In genomic region chr20:2692886-2693285, GRCh38 we compare ENCODE assay signal across 10 cellular contexts. TPM values are rescaled to one million over a fixed set of nuclear protein-coding genes. Genes with fewer than 3 reads are reported as not detected.
DNase-seq lines count a peak whose midpoint lies in the region; ATAC-seq and TF ChIP-seq lines count a peak whose summit lies in the region.
"Had no signal": no experiment of that assay in that cellular context is flagged by ENCODE, and none has a peak within 500 bp of the region (broad histone marks: within the 10 kb centered on the region; RNA-seq: fewer than 3 reads in every experiment).

No MANE protein-coding gene starts in this region.

- H3K4me3 ChIP-seq in AG04449 (ENCODE audit: low read depth, low read length): peak overlapping the region; percentile 44
- H3K4me3 ChIP-seq in Caco-2 (ENCODE audit: low read depth, low read length): peak overlapping the region; percentile 48

- H3K4me1 ChIP-seq in Caco-2: peaks cover 6% of the 10 kb centered on the region
- H3K4me1 ChIP-seq: testis had no signal

- ATAC-seq in activated CD8-positive, alpha-beta T cell treated with anti-CD3 and anti-CD28 coated beads for 36 hours: peak; percentile 2
- peak; percentile 17 for ATAC-seq in left lobe of liver
- no peak for ATAC-seq in HG02852 (IDR thresholded peaks at IDR 0.05; ENCODE audit: unreplicated experiment)
- ATAC-seq in HG03280 (IDR thresholded peaks at IDR 0.05; ENCODE audit: unreplicated experiment): no peak

- BruUV-seq in Caco-2 (replicated peaks; lab: Mats Ljungman, UMichigan): no TSS peak
- BruUV-seq in Calu3 (replicated peaks; lab: Mats Ljungman, UMichigan): no TSS peak

- no peaks in the 10 kb centered on the region for H3K9me3 ChIP-seq in Caco-2
- H3K9me3 ChIP-seq: testis had no signal

- CTCF ChIA-PET in AG04449 (lab: Yijun Ruan, JAX) (interaction anchor here (1.0 to 3.8 kb wide), 4 partner anchors 11 to 60 kb away, joined by 4 to 16 read pairs (median 6); no protein-coding TSS in a partner anchor), Caco-2 (lab: Charles Lee) (interaction anchor here (0.6 to 1.1 kb wide), 2 partner anchors 41 to 1295 kb away, joined by 3 to 6 read pairs; no protein-coding TSS in a partner anchor), Calu3 (lab: Charles Lee) (no interaction called here)
- CTCF ChIA-PET in activated CD8-positive, alpha-beta T cell treated with anti-CD3 and anti-CD28 coated beads for 36 hours (lab: Charles Lee): interaction anchor here (2.2 to 9.7 kb wide), 2 partner anchors 49 to 60 kb away, joined by 11 to 110 read pairs; no protein-coding TSS in a partner anchor

- intact Hi-C loops in Caco-2 (cut with micrococcal nuclease; ENCODE audit: unreplicated experiment) (no loop called here), Calu3 (cut with micrococcal nuclease; ENCODE audit: unreplicated experiment) (no loop called here)
- intact Hi-C loops in activated CD8-positive, alpha-beta T cell treated with anti-CD3 and anti-CD28 coated beads for 36 hours (cut with micrococcal nuclease): no loop called here

- POLR2A ChIA-PET in AG04449 (lab: Yijun Ruan, JAX) (no interaction called here), Caco-2 (lab: Charles Lee) (interaction anchor here (0.6 to 1.0 kb wide), 2 partner anchors 41 to 85 kb away, joined by 3 to 16 read pairs; partner anchors contain the start of gene NOP56)
- POLR2A ChIA-PET in activated CD8-positive, alpha-beta T cell treated with anti-CD3 and anti-CD28 coated beads for 36 hours (lab: Charles Lee): interaction anchor here (2.0 kb wide), 1 partner anchor 49 kb away, joined by 5 read pairs; no protein-coding TSS in a partner anchor

- H3K9me3 Mint-ChIP-seq in Caco-2 (ENCODE audit: unreplicated experiment) (no peaks in the 10 kb centered on the region), Calu3 (ENCODE audit: low read depth, unreplicated experiment) (no peaks in the 10 kb centered on the region)
- H3K9me3 Mint-ChIP-seq in activated CD8-positive, alpha-beta T cell treated with anti-CD3 and anti-CD28 coated beads for 36 hours: peaks cover 2% of the 10 kb centered on the region

- H3K4me3 Mint-ChIP-seq in Caco-2 (ENCODE audit: unreplicated experiment) (peak overlapping the region; percentile 8), Calu3 (ENCODE audit: low read depth, unreplicated experiment) (no peak overlapping the region)
- H3K4me3 Mint-ChIP-seq in activated CD8-positive, alpha-beta T cell treated with anti-CD3 and anti-CD28 coated beads for 36 hours: no peak overlapping the region

- TF ChIP-seq CTCF in AG04449 (IDR thresholded peaks at IDR 0.05; ENCODE audit: insufficient read depth, low read length, missing control alignments) (no peak), Caco-2 (IDR thresholded peaks at IDR 0.05; ENCODE audit: insufficient read depth in 1 of 2, low read depth in 1 of 2, low read length in 1 of 2, severe bottlenecking in 1 of 2, unreplicated experiment in 1 of 2) (no peak), Calu3 (IDR thresholded peaks at IDR 0.05; ENCODE audit: unreplicated experiment) (no peak)
- no peak for TF ChIP-seq CTCF in activated CD8-positive, alpha-beta T cell treated with anti-CD3 and anti-CD28 coated beads for 36 hours (IDR thresholded peaks at IDR 0.05)

- H3K27ac Mint-ChIP-seq in Caco-2 (ENCODE audit: unreplicated experiment) (no peak overlapping the region), Calu3 (ENCODE audit: unreplicated experiment) (no peak overlapping the region)
- H3K27ac Mint-ChIP-seq in activated CD8-positive, alpha-beta T cell treated with anti-CD3 and anti-CD28 coated beads for 36 hours: no peak overlapping the region

- no peaks in the 10 kb centered on the region for H3K36me3 ChIP-seq in Caco-2 (ENCODE audit: control insufficient read depth, insufficient read depth, low read length)

- H3K4me1 Mint-ChIP-seq in Caco-2 (ENCODE audit: low read depth, unreplicated experiment) (peaks cover 12% of the 10 kb centered on the region), Calu3 (ENCODE audit: low read depth, unreplicated experiment) (peaks cover 12% of the 10 kb centered on the region)
- peaks cover 17% of the 10 kb centered on the region for H3K4me1 Mint-ChIP-seq in activated CD8-positive, alpha-beta T cell treated with anti-CD3 and anti-CD28 coated beads for 36 hours (ENCODE audit: low read depth)

- DNase-seq in AG04449 (ENCODE audit: low read depth, low spot score) (no peak), Caco-2 (peak in 1 of 2 experiments; percentile 40), left lobe of liver (ENCODE audit: low spot score) (no peak), NCI-H1092 treated with DMSO at 0.1 percent for 48 hours (lab: John Stamatoyannopoulos, UW) (no peak), Calu3 (no peak)
- DNase-seq in activated CD8-positive, alpha-beta T cell treated with anti-CD3 and anti-CD28 coated beads for 36 hours: no peak
- DNase-seq: MV-4-11 had no signal

- H3K36me3 Mint-ChIP-seq in Caco-2 (ENCODE audit: insufficient read depth, unreplicated experiment): peaks cover 5% of the 10 kb centered on the region
- H3K36me3 Mint-ChIP-seq in activated CD8-positive, alpha-beta T cell treated with anti-CD3 and anti-CD28 coated beads for 36 hours (ENCODE audit: low read depth): no peaks in the 10 kb centered on the region
- H3K36me3 Mint-ChIP-seq in Calu3 (ENCODE audit: insufficient read depth, unreplicated experiment): peaks cover 13% of the 10 kb centered on the region

- H3K27me3 Mint-ChIP-seq in Caco-2 (ENCODE audit: insufficient read depth, unreplicated experiment) (peaks cover 15% of the 10 kb centered on the region), Calu3 (ENCODE audit: unreplicated experiment) (peaks cover 64% of the 10 kb centered on the region)
- peaks cover 42% of the 10 kb centered on the region for H3K27me3 Mint-ChIP-seq in activated CD8-positive, alpha-beta T cell treated with anti-CD3 and anti-CD28 coated beads for 36 hours

- peaks cover 1% of the 10 kb centered on the region for H3K27me3 ChIP-seq in Caco-2 (replicated peaks; ENCODE audit: control insufficient read depth, insufficient read depth, low read length)
- H3K27me3 ChIP-seq: testis had no signal

RNA-seq across cellular contexts. Expression of gene EBF4, which starts 0.3 kb away (rescaled TPM):
- total RNA-seq in Caco-2 (2022) (5.7 and 7.5 TPM in 2 replicates), left lobe of liver (8.9 TPM), Calu3 (2022) (4.3 and 6.6 TPM in 2 replicates)
- 1 to 10 TPM; 1.1 to 1.2 TPM for total RNA-seq in activated CD8-positive, alpha-beta T cell treated with anti-CD3 and anti-CD28 coated beads for 36 hours

RNA-seq across cellular contexts. Expression of gene IDH3B, which starts 28.9 kb away (rescaled TPM):
- total RNA-seq in Caco-2 (2022) (123 and 137 TPM in 2 replicates), left lobe of liver (46.9 TPM), Calu3 (2022) (73.6 and 74.8 TPM in 2 replicates)
- total RNA-seq in activated CD8-positive, alpha-beta T cell treated with anti-CD3 and anti-CD28 coated beads for 36 hours: 100 to 1,000 TPM; 109 to 114 TPM

RNA-seq across cellular contexts. Expression of gene NOP56, which starts 40.5 kb away (rescaled TPM):
- total RNA-seq in Caco-2 (2022) (497 and 524 TPM in 2 replicates), left lobe of liver (30.4 TPM), Calu3 (2022) (303 and 310 TPM in 2 replicates)
- total RNA-seq in activated CD8-positive, alpha-beta T cell treated with anti-CD3 and anti-CD28 coated beads for 36 hours: 100 to 1,000 TPM; 587 to 596 TPM

Comparison
In these comparisons a context has a peak if more than half of its experiments do, and no peak if none do; other contexts are left out.
1. ATAC-seq: peak in activated CD8-positive, alpha-beta T cell treated with anti-CD3 and anti-CD28 coated beads for 36 hours (single experiment) and left lobe of liver (single experiment); none in HG02852 (single experiment) and HG03280 (single experiment).